ENCODE assay signal across 1 cellular context in genomic region chr1:224183591-224184312, GRCh38.
TF ChIP-seq lines count a peak whose summit lies in the region.

No MANE protein-coding gene starts in this region.

TF ChIP-seq in GM23338, 12 proteins besides CTCF, POLR2A, EP300 and RAD21 (continued from another document):
- no peak for TF ChIP-seq REST (IDR thresholded peaks at IDR 0.05; ENCODE audit: unreplicated experiment)
- no peak for TF ChIP-seq STAT1 (IDR thresholded peaks at IDR 0.05; ENCODE audit: unreplicated experiment)
- no peak for TF ChIP-seq ETS1 (IDR thresholded peaks at IDR 0.05)
- TF ChIP-seq ZNF331 (CRISPR knock-in tag; IDR thresholded peaks at IDR 0.05; ENCODE audit: low read depth): no peak
- no peak for TF ChIP-seq CREB1 (CRISPR knock-in tag; IDR thresholded peaks at IDR 0.05; ENCODE audit: low read depth)
- no peak for TF ChIP-seq EZH2 (IDR thresholded peaks at IDR 0.05; ENCODE audit: low read depth, unreplicated experiment)
- TF ChIP-seq POLR2AphosphoS5 (IDR thresholded peaks at IDR 0.05; ENCODE audit: low read depth): no peak; the same call in 1 of the 2 replicates
TF ChIP-seq in GM23338: peak in this region for 0.
